In the genomic region with DNA sequence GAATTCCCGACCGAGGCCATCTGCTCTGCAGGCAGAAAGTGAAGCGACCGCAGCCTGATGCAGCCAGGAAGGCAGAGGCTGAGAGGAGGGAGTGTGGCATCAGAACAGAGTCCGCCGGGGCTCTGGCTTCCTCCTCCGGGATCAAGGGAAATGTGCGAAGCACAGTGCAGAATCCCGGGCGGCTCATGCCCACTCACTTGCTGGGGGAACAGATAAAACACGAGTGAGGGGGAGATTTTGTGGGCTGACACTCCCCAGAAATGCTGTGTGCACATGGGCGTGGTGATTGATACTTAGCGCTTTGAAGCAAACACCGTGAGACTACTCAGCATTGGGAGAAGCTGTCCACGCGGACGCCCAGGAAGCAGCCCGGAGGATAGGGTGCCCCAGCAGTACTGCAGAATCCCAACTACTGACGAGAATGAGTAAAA, we compare ENCODE assay signal across 29 cellular contexts.
A peak's percentile ranks its signal among the peaks of the same experiment; 100 is the strongest.
DNase-seq lines count a peak whose midpoint lies in the region; ATAC-seq, FAIRE-seq and TF ChIP-seq lines count a peak whose summit lies in the region.
"Had no signal": no experiment of that assay in that cellular context is flagged by ENCODE, and none has a peak within 500 bp of the region (broad histone marks: within the 10 kb centered on the region; RNA-seq: fewer than 3 reads in every experiment).

No MANE protein-coding gene starts in this region.

- H4K20me1 ChIP-seq in SK-N-SH (ENCODE audit: insufficient read depth) (no peaks in the 10 kb centered on the region), endothelial cell of umbilical vein (replicated peaks; ENCODE audit: control insufficient read depth, extremely low read depth, insufficient read depth, low read length) (no peaks in the 10 kb centered on the region)

- H3K9me1 ChIP-seq in endothelial cell of umbilical vein (replicated peaks; ENCODE audit: control insufficient read depth, extremely low read depth, insufficient read depth, low read length) = no peaks in the 10 kb centered on the region

- H3K9me2 ChIP-seq in SK-N-SH = no peaks in the 10 kb centered on the region

- no peak overlapping the region for H3K4me3 Mint-ChIP-seq in nephron progenitor cell
- H3K4me3 Mint-ChIP-seq: brain; CD8-positive, alpha-beta T cell; immature natural killer cell; neural progenitor cell; stimulated activated memory B cell treated with anti-CD40 and anti-IgM and Interleukin-4, amounts not matched to agents 10 μg/mL and 1 μg/mL and 100 μg/mL, for 72 hours; T-helper 17 cell had no signal

- BruUV-seq in endothelial cell of umbilical vein (replicated peaks; lab: Mats Ljungman, UMichigan) = no TSS peak

- no peaks in the 10 kb centered on the region for H3K79me2 ChIP-seq in SK-N-SH (ENCODE audit: insufficient read depth)
- no peaks in the 10 kb centered on the region for H3K79me2 ChIP-seq in endothelial cell of umbilical vein (ENCODE audit: control insufficient read depth, insufficient read depth, low read length)
- H3K79me2 ChIP-seq: hepatocyte had no signal

- H3K9me3 ChIP-seq in SK-N-SH (no peaks in the 10 kb centered on the region), endothelial cell of umbilical vein (replicated peaks; ENCODE audit: control insufficient read depth, insufficient read depth, low read length) (no peaks in the 10 kb centered on the region)
- H3K9me3 ChIP-seq: Peyer's patch, psoas muscle, SJCRH30, suprapubic skin had no signal

- peak overlapping the region; percentile 73 for H3K27ac Mint-ChIP-seq in nephron progenitor cell
- H3K27ac Mint-ChIP-seq: brain; CD8-positive, alpha-beta T cell; immature natural killer cell; neural progenitor cell; stimulated activated memory B cell treated with anti-CD40 and anti-IgM and Interleukin-4, amounts not matched to agents 10 μg/mL and 1 μg/mL and 100 μg/mL, for 72 hours; T-helper 17 cell had no signal

- H3F3A ChIP-seq in SK-N-SH (replicated peaks; ENCODE audit: insufficient read depth) = peaks cover 17% of the 10 kb centered on the region

- H3K36me3 Mint-ChIP-seq in nephron progenitor cell (ENCODE audit: low read depth) = no peaks in the 10 kb centered on the region
- H3K36me3 Mint-ChIP-seq: brain; CD8-positive, alpha-beta T cell; immature natural killer cell; neural progenitor cell; stimulated activated memory B cell treated with anti-CD40 and anti-IgM and Interleukin-4, amounts not matched to agents 10 μg/mL and 1 μg/mL and 100 μg/mL, for 72 hours had no signal

- ATAC-seq in HG03045 (IDR thresholded peaks at IDR 0.05; ENCODE audit: unreplicated experiment) = no peak
- ATAC-seq: CD8-positive, alpha-beta T cell; GM12878; HepG2; psoas muscle; stimulated activated memory B cell treated with anti-CD40 and anti-IgM and Interleukin-4, amounts not matched to agents 10 μg/mL and 1 μg/mL and 100 μg/mL, for 72 hours; T-helper 17 cell had no signal

- peaks cover 6% of the 10 kb centered on the region for H3K27me3 Mint-ChIP-seq in nephron progenitor cell (ENCODE audit: low read depth, poor library complexity)

- H3K4me1 ChIP-seq in SK-N-SH (ENCODE audit: control insufficient read depth in 1 of 2, insufficient read depth in 2 of 2, low read depth in 1 of 2, low read length in 1 of 2) (peaks cover 0 to 3% of the 10 kb centered on the region in 2 experiments; a peak in 1 of 4 replicates), endothelial cell of umbilical vein (ENCODE audit: control insufficient read depth, extremely low read depth, insufficient read depth, low read length) (no peaks in the 10 kb centered on the region)
- H3K4me1 ChIP-seq: Peyer's patch, psoas muscle, suprapubic skin had no signal

- no peak for FAIRE-seq in endothelial cell of umbilical vein (lab: Jason Lieb, UNC)
- FAIRE-seq: colon, GM12878, GM19239, HepG2 had no signal

- TF ChIP-seq EP300 in SK-N-SH (IDR thresholded peaks at IDR 0.05; ENCODE audit: borderline replicate concordance in 1 of 2, low read depth in 1 of 2, low read length in 1 of 2) = no peak

- H3K27me3 ChIP-seq in SK-N-SH (ENCODE audit: insufficient read depth) (no peaks in the 10 kb centered on the region), endothelial cell of umbilical vein (ENCODE audit: control insufficient read depth in 2 of 2, insufficient read depth in 2 of 2, low read length in 2 of 2) (no peaks in the 10 kb centered on the region)
- H3K27me3 ChIP-seq: hepatocyte, neural progenitor cell, Peyer's patch, SJCRH30, suprapubic skin had no signal

- H2AFZ ChIP-seq in SK-N-SH (ENCODE audit: low read depth) (peak overlapping the region; percentile 80), endothelial cell of umbilical vein (ENCODE audit: low read depth, low read length) (peak overlapping the region; percentile 19)
- H2AFZ ChIP-seq: hepatocyte, neural progenitor cell had no signal

- H3K4me2 ChIP-seq in SK-N-SH (peak overlapping the region; percentile 46; the same call in 1 of the 2 replicates), endothelial cell of umbilical vein (ENCODE audit: insufficient read depth, low read length) (no peak overlapping the region)
- H3K4me2 ChIP-seq: hepatocyte, neural progenitor cell had no signal

- dilution Hi-C loops in endothelial cell of umbilical vein (cut with MboI; ENCODE audit: extremely low pct_ligation_motif_present, low sequenced_read_pairs) = no loop called here

- no peak for TF ChIP-seq CTCF in SK-N-SH (IDR thresholded peaks at IDR 0.05)
- TF ChIP-seq CTCF in endothelial cell of umbilical vein (IDR thresholded peaks at IDR 0.05; ENCODE audit: extremely low read depth in 1 of 2, insufficient read depth in 1 of 2, low read depth in 1 of 2, low read length in 2 of 2) = no peak
- no peak for TF ChIP-seq CTCF in nephron progenitor cell (IDR thresholded peaks at IDR 0.05)

- intact Hi-C loops in endothelial cell of umbilical vein (cut with micrococcal nuclease) = no loop called here

- H3K4me1 Mint-ChIP-seq in nephron progenitor cell = peaks cover 53% of the 10 kb centered on the region
- H3K4me1 Mint-ChIP-seq: brain, immature natural killer cell had no signal

- DNase-seq in DMS53 (lab: John Stamatoyannopoulos, UW) (peak; percentile 76), SK-N-SH (peak; percentile 9), endothelial cell of umbilical vein (ENCODE audit: low read depth, low spot score) (no peak), nephron progenitor cell (no peak), ureter (ENCODE audit: low spot score) (no peak), glomerular visceral epithelial cell (ENCODE audit: extremely low spot score) (no peak), NCI-H2227 (lab: John Stamatoyannopoulos, UW; ENCODE audit: unreplicated experiment) (no peak)
- DNase-seq: activated CD4-positive, alpha-beta T cell treated with anti-CD3 and anti-CD28 coated beads, Interleukin-2, amount 50 U/mL, for 4 hours; CD8-positive, alpha-beta T cell; GOT3; immature natural killer cell; NCI-H1092 treated with DMSO at 0.1 percent for 48 hours; NCI-H2081 treated with DMSO at 0.1 percent for 48 hours; NK-92 treated with Interleukin-12 subunit alpha and Interleukin-12 subunit beta, amount 100 ng/mL, for 24 hours; Peyer's patch; psoas muscle; SJCRH30; T-helper 17 cell had no signal

- no peak for TF ChIP-seq RAD21 in SK-N-SH (IDR thresholded peaks at IDR 0.05; ENCODE audit: low read length)

- CTCF ChIA-PET in SK-N-SH (lab: Yijun Ruan, JAX) (interaction anchor here (0.6 kb wide), 1 partner anchor 54 kb away, joined by 3 read pairs; no protein-coding TSS in a partner anchor), endothelial cell of umbilical vein (lab: Charles Lee) (no interaction called here)

- TF ChIP-seq POLR2A in endothelial cell of umbilical vein (IDR thresholded peaks at IDR 0.05; ENCODE audit: low read depth, low read length) = no peak

- POLR2A ChIA-PET in SK-N-SH (lab: Yijun Ruan, JAX) (no interaction called here), endothelial cell of umbilical vein (lab: Charles Lee) (no interaction called here)

- no peak overlapping the region for H3K4me3 ChIP-seq in SK-N-SH (ENCODE audit: low read depth in 2 of 2, low read length in 1 of 2)
- no peak overlapping the region for H3K4me3 ChIP-seq in endothelial cell of umbilical vein (replicated peaks in 1 of 3; ENCODE audit: insufficient read depth in 1 of 3, low read depth in 1 of 3, low read length in 3 of 3)
- H3K4me3 ChIP-seq: GM12878, hepatocyte, neural progenitor cell, Peyer's patch, psoas muscle, SJCRH30, suprapubic skin had no signal

- H3K9me3 Mint-ChIP-seq in nephron progenitor cell = no peaks in the 10 kb centered on the region
- H3K9me3 Mint-ChIP-seq: CD8-positive, alpha-beta T cell; immature natural killer cell; stimulated activated memory B cell treated with anti-CD40 and anti-IgM and Interleukin-4, amounts not matched to agents 10 μg/mL and 1 μg/mL and 100 μg/mL, for 72 hours had no signal

- 21% methylated on average over 19 of the region's 19 CpGs for WGBS in SK-N-SH (ENCODE audit: low lambda C conversion rate)

- H3K9ac ChIP-seq in SK-N-SH = no peak overlapping the region
- no peak overlapping the region for H3K9ac ChIP-seq in endothelial cell of umbilical vein (replicated peaks; ENCODE audit: extremely low read depth, insufficient read depth, low read length)
- H3K9ac ChIP-seq: neural progenitor cell had no signal

- H3K27ac ChIP-seq in SK-N-SH (ENCODE audit: low read depth in 2 of 2, low read length in 1 of 2) (peak overlapping the region in 1 of 2 experiments; percentile 2; a peak in 2 of 4 replicates), endothelial cell of umbilical vein (ENCODE audit: insufficient read depth, low read depth, low read length) (no peak overlapping the region)
- H3K27ac ChIP-seq: hepatocyte, neural progenitor cell, Peyer's patch, psoas muscle, SJCRH30, suprapubic skin, VCaP had no signal

- no peaks in the 10 kb centered on the region for H3K36me3 ChIP-seq in SK-N-SH (replicated peaks in 1 of 2; ENCODE audit: control insufficient read depth in 1 of 2, insufficient read depth in 2 of 2, low read length in 1 of 2)
- no peaks in the 10 kb centered on the region for H3K36me3 ChIP-seq in endothelial cell of umbilical vein (ENCODE audit: control insufficient read depth in 2 of 2, extremely low read depth in 1 of 2, insufficient read depth in 2 of 2, low read length in 2 of 2)
- H3K36me3 ChIP-seq: neural progenitor cell, Peyer's patch, SJCRH30, suprapubic skin had no signal

TF ChIP-seq in SK-N-SH, 30 proteins besides CTCF, POLR2A, EP300 and RAD21 (continues in another document):
- TF ChIP-seq ELF1 (IDR thresholded peaks at IDR 0.05) (no peak), MAX (IDR thresholded peaks at IDR 0.05; ENCODE audit: low read depth) (0 out of 2 replicates have a peak, but pooled peaks have one; percentile 15)

TF ChIP-seq in endothelial cell of umbilical vein, 7 proteins besides CTCF, POLR2A, EP300 and RAD21:
- no peak for TF ChIP-seq MAX (IDR thresholded peaks at IDR 0.05; ENCODE audit: insufficient read depth, insufficient read length)
TF ChIP-seq in endothelial cell of umbilical vein: peak in this region for 0.

Comparison
In these comparisons a context has a peak if more than half of its experiments do, and no peak if none do; other contexts are left out.
1. DNase-seq: peak in DMS53 (single experiment) and SK-N-SH (single experiment); none in endothelial cell of umbilical vein (single experiment), nephron progenitor cell (single experiment), ureter (single experiment), glomerular visceral epithelial cell (single experiment) and NCI-H2227 (single experiment).